ENCODE assay signal across 8 cellular contexts in genomic region chrX:119871599-119872395, GRCh38. TPM values are rescaled to one million over a fixed set of nuclear protein-coding genes. Genes with fewer than 3 reads are reported as not detected.
DNase-seq lines count a peak whose midpoint lies in the region; ATAC-seq and TF ChIP-seq lines count a peak whose summit lies in the region.

NDUFA1 (plus strand) TSS chrX:119871832; CDS start chrX:119871912, 80 bp downstream.
RNF113A (minus strand) TSS chrX:119871733; CDS start chrX:119871613, 120 bp downstream.

- intact Hi-C loops in left cardiac atrium (cut with DNase I): loop anchor here in 1 of 2 donors (2.0 kb wide), 1 partner anchor 79 kb away; no protein-coding TSS in a partner anchor
- intact Hi-C loops in prostate gland (cut with DNase I): loop anchor here (5.0 to 10.0 kb wide), 2 partner anchors 79 to 267 kb away; partner anchors contain the start of genes NKRF and RPL39

- H3K4me3 ChIP-seq in prostate gland: peak within 1 kb of the TSS; percentile 50 to 54
- peak within 1 kb of the TSS; percentile 72 for H3K4me3 ChIP-seq in urinary bladder (ENCODE audit: low read depth, low read length)

- H3K4me3 Mint-ChIP-seq in T-helper 1 cell treated with Interleukin-12 subunit alpha and Interleukin-12 subunit beta and Interleukin-4 antibody, amounts not matched to agents 30 μg/mL and 1 μg/mL, for 36 hours: peak within 1 kb of the TSS; percentile 98

- no peaks in the 10 kb centered on the region for H3K27me3 ChIP-seq in prostate gland (replicated peaks; ENCODE audit: insufficient read depth)

- peak; percentile 80 for DNase-seq in GM13977 (ENCODE audit: low spot score)
- DNase-seq in NCI-H1694 (lab: John Stamatoyannopoulos, UW): peak; percentile 77
- DNase-seq in amniotic stem cell (lab: John Stamatoyannopoulos, UW): peak; percentile 57
- peak; percentile 85 for DNase-seq in left cardiac atrium
- DNase-seq in prostate gland (ENCODE audit: low spot score): peak; percentile 77

- H3K4me1 Mint-ChIP-seq in T-helper 1 cell treated with Interleukin-12 subunit alpha and Interleukin-12 subunit beta and Interleukin-4 antibody, amounts not matched to agents 30 μg/mL and 1 μg/mL, for 36 hours (ENCODE audit: low read depth): peaks cover 4% of the 10 kb centered on the region

- no peaks in the 10 kb centered on the region for H3K27me3 Mint-ChIP-seq in T-helper 1 cell treated with Interleukin-12 subunit alpha and Interleukin-12 subunit beta and Interleukin-4 antibody, amounts not matched to agents 30 μg/mL and 1 μg/mL, for 36 hours (ENCODE audit: low read depth)

- WGBS in prostate gland: 1% methylated on average over 25 of the region's 62 CpGs
- WGBS in urinary bladder: under 1% methylated on average over 62 of the region's 62 CpGs

- ATAC-seq in HG02852 (IDR thresholded peaks at IDR 0.05; ENCODE audit: unreplicated experiment) (peak; percentile 88), left cardiac atrium (peak; percentile 98 to 99)

- H3K27ac ChIP-seq in prostate gland (peak within 1 kb of the TSS; percentile 83 to 89), urinary bladder (ENCODE audit: low read depth) (peak within 1 kb of the TSS; percentile 97)

- H3K9me3 ChIP-seq in prostate gland: no peaks in the 10 kb centered on the region

- TF ChIP-seq CTCF in GM13977 (IDR thresholded peaks at IDR 0.05; ENCODE audit: extremely low read depth, insufficient read depth, missing control alignments) (no peak), prostate gland (IDR thresholded peaks at IDR 0.05) (no peak)

- peak within 1 kb of the TSS; percentile 99 for H3K27ac Mint-ChIP-seq in T-helper 1 cell treated with Interleukin-12 subunit alpha and Interleukin-12 subunit beta and Interleukin-4 antibody, amounts not matched to agents 30 μg/mL and 1 μg/mL, for 36 hours

- H3K9me3 Mint-ChIP-seq in T-helper 1 cell treated with Interleukin-12 subunit alpha and Interleukin-12 subunit beta and Interleukin-4 antibody, amounts not matched to agents 30 μg/mL and 1 μg/mL, for 36 hours: no peaks in the 10 kb centered on the region

- in situ Hi-C loops in GM13977 (cut with MboI; ENCODE audit: low pct_unique_long_range_greater_than_20kb, low sequenced_read_pairs, unreplicated experiment): no loop called here

- TF ChIP-seq POLR2A in prostate gland (IDR thresholded peaks at IDR 0.05): peak; percentile 53

- H3K4me1 ChIP-seq in prostate gland (replicated peaks) (no peaks in the 10 kb centered on the region), urinary bladder (ENCODE audit: insufficient read depth) (no peaks in the 10 kb centered on the region)

- no peaks in the 10 kb centered on the region for H3K36me3 ChIP-seq in prostate gland
- H3K36me3 ChIP-seq in urinary bladder (ENCODE audit: insufficient read depth): no peaks in the 10 kb centered on the region

- peaks cover 7% of the 10 kb centered on the region for H3K36me3 Mint-ChIP-seq in T-helper 1 cell treated with Interleukin-12 subunit alpha and Interleukin-12 subunit beta and Interleukin-4 antibody, amounts not matched to agents 30 μg/mL and 1 μg/mL, for 36 hours (ENCODE audit: low read depth)

RNA-seq across cellular contexts. Expression of gene NDUFA1, which starts in this region (rescaled TPM):
- total RNA-seq in left cardiac atrium (100 to 1,000 TPM; 382 to 451 TPM), prostate gland (10 to 100 TPM; 54.6 to 96.5 TPM), urinary bladder (87.9 TPM)
- polyA plus RNA-seq in urinary bladder: 120 TPM

RNA-seq across cellular contexts. Expression of gene RNF113A, which starts in this region (rescaled TPM):
- 10 to 100 TPM in 1 of 2 donors, 1 to 10 TPM in 1; 8.9 to 10.9 TPM for total RNA-seq in left cardiac atrium
- total RNA-seq in prostate gland: 10 to 100 TPM; 10.5 to 13.2 TPM
- 7.8 TPM for total RNA-seq in urinary bladder
- polyA plus RNA-seq in urinary bladder: 16.0 TPM

Comparison
In these comparisons a context has a peak if more than half of its experiments do, and no peak if none do; other contexts are left out.
1. Peak in every context shown above with its lines: DNase-seq, ATAC-seq, H3K4me3 ChIP-seq and H3K27ac ChIP-seq.